In genomic region chr13:49110122-49110831, GRCh38 we compare ENCODE assay signal across 8 cellular contexts.
DNase-seq lines count a peak whose midpoint lies in the region; FAIRE-seq and TF ChIP-seq lines count a peak whose summit lies in the region.

No MANE protein-coding gene starts in this region.

- intact Hi-C loops in activated naive CD4-positive, alpha-beta T cell treated with anti-CD3 and anti-CD28 coated beads for 36 hours (cut with micrococcal nuclease) = loop anchor here (1.0 to 10.0 kb wide), 8 partner anchors 37 to 685 kb away; partner anchors contain the start of genes CAB39L, CDADC1, CYSLTR2 and KPNA3

- H3K4me1 Mint-ChIP-seq in activated naive CD4-positive, alpha-beta T cell treated with anti-CD3 and anti-CD28 coated beads for 36 hours (ENCODE audit: low read depth) = peaks cover 25% of the 10 kb centered on the region

- H3K36me3 ChIP-seq in SJCRH30 (no peaks in the 10 kb centered on the region), subcutaneous abdominal adipose tissue (ENCODE audit: control insufficient read depth in 5 of 5, insufficient read depth in 5 of 5, low read length in 5 of 5) (peaks cover under 1 to 3% (median 3%) of the 10 kb centered on the region in 5 donors)

- no peaks in the 10 kb centered on the region for H3K4me1 ChIP-seq in SJCRH30
- peaks cover 0 to 33% (median 22%) of the 10 kb centered on the region in 5 donors for H3K4me1 ChIP-seq in subcutaneous abdominal adipose tissue (ENCODE audit: control insufficient read depth in 5 of 5, insufficient read depth in 5 of 5, low read length in 5 of 5)

- H3K4me3 ChIP-seq in LNCaP clone FGC (ENCODE audit: low read depth, low read length) = peak overlapping the region; percentile 71
- H3K4me3 ChIP-seq in SJCRH30 = peak overlapping the region; percentile 81
- peak overlapping the region; percentile 77 to 98 (median 80) for H3K4me3 ChIP-seq in subcutaneous abdominal adipose tissue (ENCODE audit: low read depth in 1 of 5, low read length in 5 of 5)

- H3K9me3 ChIP-seq in SJCRH30 (replicated peaks) (no peaks in the 10 kb centered on the region), subcutaneous abdominal adipose tissue (ENCODE audit: control insufficient read depth in 5 of 5, low read length in 5 of 5) (no peaks in the 10 kb centered on the region)

- peak overlapping the region; percentile 71 to 86 (median 81) for H3K9ac ChIP-seq in subcutaneous abdominal adipose tissue (ENCODE audit: low read length in 5 of 5)

- H3K27ac ChIP-seq in SJCRH30 (peak overlapping the region; percentile 62), subcutaneous abdominal adipose tissue (ENCODE audit: low read depth, low read length) (peak overlapping the region; percentile 71)

- peaks cover 3% of the 10 kb centered on the region for H3K36me3 Mint-ChIP-seq in activated naive CD4-positive, alpha-beta T cell treated with anti-CD3 and anti-CD28 coated beads for 36 hours (ENCODE audit: low read depth)

- no peaks in the 10 kb centered on the region for H3K27me3 Mint-ChIP-seq in activated naive CD4-positive, alpha-beta T cell treated with anti-CD3 and anti-CD28 coated beads for 36 hours (ENCODE audit: low read depth)

- CTCF ChIA-PET in activated naive CD4-positive, alpha-beta T cell treated with anti-CD3 and anti-CD28 coated beads for 36 hours (lab: Charles Lee) = interaction anchor here (0.7 to 2.2 kb wide), 4 partner anchors 10 to 105 kb away, joined by 3 to 8 read pairs (median 5); no protein-coding TSS in a partner anchor

- FAIRE-seq in GM19239 (lab: Jason Lieb, UNC) = peak; percentile 98

- H3K27ac Mint-ChIP-seq in activated naive CD4-positive, alpha-beta T cell treated with anti-CD3 and anti-CD28 coated beads for 36 hours = peak overlapping the region; percentile 84

- DNase-seq in AG08395 (ENCODE audit: low spot score) (peak; percentile 86), GM19239 (ENCODE audit: insufficient read length, low spot score) (peak; percentile 33), LNCaP clone FGC (ENCODE audit: low read depth) (peak; percentile 75), SJCRH30 (peak; percentile 78 to 92), germinal center (ENCODE audit: low spot score) (peak; percentile 66), non-pigmented ciliary epithelial cell (ENCODE audit: low read depth) (peak; percentile 42)
- DNase-seq in activated naive CD4-positive, alpha-beta T cell treated with anti-CD3 and anti-CD28 coated beads for 36 hours = peak; percentile 87

- no peaks in the 10 kb centered on the region for H3K9me3 Mint-ChIP-seq in activated naive CD4-positive, alpha-beta T cell treated with anti-CD3 and anti-CD28 coated beads for 36 hours

- TF ChIP-seq CTCF in LNCaP clone FGC (IDR thresholded peaks at IDR 0.05; ENCODE audit: control insufficient read depth, extremely low read depth, insufficient read depth) = no peak

- peak overlapping the region; percentile 75 for H3K4me3 Mint-ChIP-seq in activated naive CD4-positive, alpha-beta T cell treated with anti-CD3 and anti-CD28 coated beads for 36 hours

- H3K27me3 ChIP-seq in SJCRH30 (no peaks in the 10 kb centered on the region), subcutaneous abdominal adipose tissue (ENCODE audit: control insufficient read depth in 5 of 5, insufficient read depth in 4 of 5, low read length in 5 of 5) (no peaks in the 10 kb centered on the region)

Comparison
In these comparisons a context has a peak if more than half of its experiments do, and no peak if none do; other contexts are left out.
1. Peak in every context shown above with its lines: DNase-seq, H3K4me3 ChIP-seq and H3K27ac ChIP-seq.
2. DNase-seq: peak in every context shown above with its lines; median percentile 87 in activated naive CD4-positive, alpha-beta T cell treated with anti-CD3 and anti-CD28 coated beads for 36 hours; 86 in AG08395; 85 in SJCRH30; 75 in LNCaP clone FGC; 66 in germinal center; 42 in non-pigmented ciliary epithelial cell; 33 in GM19239.